8 cellular contexts compared by ENCODE assay signal in genomic region chr10:30435068-30435422, GRCh38. TPM values are rescaled to one million over a fixed set of nuclear protein-coding genes. Genes with fewer than 3 reads are reported as not detected.
DNase-seq lines count a peak whose midpoint lies in the region; ATAC-seq and TF ChIP-seq lines count a peak whose summit lies in the region.

No MANE protein-coding gene starts in this region.

- peaks cover 23% of the 10 kb centered on the region for H3K36me3 Mint-ChIP-seq in activated naive CD4-positive, alpha-beta T cell treated with anti-CD3 and anti-CD28 coated beads for 36 hours (ENCODE audit: low read depth)

- no peak for TF ChIP-seq POLR2A in spleen (IDR thresholded peaks at IDR 0.05)

- CTCF ChIA-PET in activated naive CD4-positive, alpha-beta T cell treated with anti-CD3 and anti-CD28 coated beads for 36 hours (lab: Charles Lee), result interaction anchor here (1.0 to 3.0 kb wide), 2 partner anchors 20 to 43 kb away, joined by 5 to 9 read pairs; no protein-coding TSS in a partner anchor

- DNase-seq in activated naive CD4-positive, alpha-beta T cell treated with anti-CD3 and anti-CD28 coated beads for 36 hours, result no peak
- DNase-seq in activated naive CD4-positive, alpha-beta T cell treated with anti-CD3 and anti-CD28 coated beads, Interleukin-2, amount 50 U/mL, for 16 hours, result no peak
- peak; percentile 67 for DNase-seq in amniotic epithelial cell (ENCODE audit: low read depth)
- peak; percentile 76 for DNase-seq in spleen

- 0 to 3% (median 1%) methylated on average over 13 of the region's 13 CpGs for WGBS in spleen, 5 donors

- peak overlapping the region; percentile 67 for H3K27ac Mint-ChIP-seq in activated naive CD4-positive, alpha-beta T cell treated with anti-CD3 and anti-CD28 coated beads for 36 hours

- H3K4me1 Mint-ChIP-seq in activated naive CD4-positive, alpha-beta T cell treated with anti-CD3 and anti-CD28 coated beads for 36 hours (ENCODE audit: low read depth), result peaks cover 43% of the 10 kb centered on the region

- peak overlapping the region; percentile 89 for H3K4me3 ChIP-seq in iPS-18c (ENCODE audit: insufficient read depth, low read depth, low read length)
- H3K4me3 ChIP-seq in spleen, result peak overlapping the region; percentile 78 to 100 (median 98)

- TF ChIP-seq CTCF in spleen (IDR thresholded peaks at IDR 0.05 in 8 of 11, conservative IDR thresholded peaks at IDR 0.05 in 3 of 11), result no peak

- ATAC-seq in GM21576 (IDR thresholded peaks at IDR 0.05; ENCODE audit: unreplicated experiment) (no peak), HG02938 (IDR thresholded peaks at IDR 0.05; ENCODE audit: unreplicated experiment) (no peak), GM19397 (IDR thresholded peaks at IDR 0.05; ENCODE audit: unreplicated experiment) (no peak)

- peak overlapping the region; percentile 84 for H3K4me3 Mint-ChIP-seq in activated naive CD4-positive, alpha-beta T cell treated with anti-CD3 and anti-CD28 coated beads for 36 hours

- H3K9me3 ChIP-seq in iPS-18c (ENCODE audit: control insufficient read depth, insufficient read depth, low read length) (no peaks in the 10 kb centered on the region), spleen (no peaks in the 10 kb centered on the region)

- peaks cover 0 to 34% (median 13%) of the 10 kb centered on the region in 6 donors for H3K36me3 ChIP-seq in spleen

- peak overlapping the region; percentile 94 to 100 (median 100) for H3K27ac ChIP-seq in spleen

- H3K4me1 ChIP-seq in spleen, result peaks cover 37 to 81% (median 74%) of the 10 kb centered on the region in 6 donors

- intact Hi-C loops in activated naive CD4-positive, alpha-beta T cell treated with anti-CD3 and anti-CD28 coated beads for 36 hours (cut with micrococcal nuclease), result loop anchor here (2.0 to 10.0 kb wide), 4 partner anchors 86 to 1490 kb away; partner anchors contain the start of genes ARHGAP12 and MTPAP
- intact Hi-C loops in spleen (cut with DNase I; ENCODE audit: low total_unique reads), result loop anchor here (10.0 kb wide), 1 partner anchor 90 kb away; no protein-coding TSS in a partner anchor

- H3K27me3 ChIP-seq in spleen (replicated peaks in 1 of 7), result no peaks in the 10 kb centered on the region

- H3K9me3 Mint-ChIP-seq in activated naive CD4-positive, alpha-beta T cell treated with anti-CD3 and anti-CD28 coated beads for 36 hours, result no peaks in the 10 kb centered on the region

- no peaks in the 10 kb centered on the region for H3K27me3 Mint-ChIP-seq in activated naive CD4-positive, alpha-beta T cell treated with anti-CD3 and anti-CD28 coated beads for 36 hours (ENCODE audit: low read depth)

RNA-seq across cellular contexts. Expression of gene MAP3K8, which starts 1.1 kb away (rescaled TPM):
- 10 to 100 TPM; 13.6 to 14.5 TPM for total RNA-seq in activated naive CD4-positive, alpha-beta T cell treated with anti-CD3 and anti-CD28 coated beads for 36 hours
- 10 to 100 TPM; 36.2 to 84.3 (median 61.8) TPM for total RNA-seq in spleen
- polyA plus RNA-seq in spleen, result 10 to 100 TPM; 24.8 to 38.1 (median 28.5) TPM

Comparison
In these comparisons a context has a peak if more than half of its experiments do, and no peak if none do; other contexts are left out.
1. DNase-seq: peak in amniotic epithelial cell (single experiment) and spleen (single experiment); none in activated naive CD4-positive, alpha-beta T cell treated with anti-CD3 and anti-CD28 coated beads for 36 hours (single experiment) and activated naive CD4-positive, alpha-beta T cell treated with anti-CD3 and anti-CD28 coated beads, Interleukin-2, amount 50 U/mL, for 16 hours (single experiment).